18 cellular contexts compared by ENCODE assay signal in genomic region chr4:15413010-15413622, GRCh38. TPM values are rescaled to one million over a fixed set of nuclear protein-coding genes. Genes with fewer than 3 reads are reported as not detected.
DNase-seq lines count a peak whose midpoint lies in the region; ATAC-seq and TF ChIP-seq lines count a peak whose summit lies in the region.
"Had no signal": no experiment of that assay in that cellular context is flagged by ENCODE, and none has a peak within 500 bp of the region (broad histone marks: within the 10 kb centered on the region; RNA-seq: fewer than 3 reads in every experiment).

No MANE protein-coding gene starts in this region.

- no peak for TF ChIP-seq EP300 in upper lobe of left lung (IDR thresholded peaks at IDR 0.05)

- no peak overlapping the region for H3K27ac ChIP-seq in CD8-positive, alpha-beta T cell (ENCODE audit: low read depth, low read length)
- H3K27ac ChIP-seq in right cardiac atrium (ENCODE audit: low read length) (no peak overlapping the region), caudate nucleus (ENCODE audit: low read depth, low read length) (no peak overlapping the region), upper lobe of left lung (no peak overlapping the region)
- H3K27ac ChIP-seq: C4-2B, suprapubic skin had no signal

- intact Hi-C loops in CD8-positive, alpha-beta T cell (cut with DNase I, micrococcal nuclease): loop anchor here in 1 of 2 experiments (5.0 kb wide), 1 partner anchor 411 kb away; the partner anchor contains the start of gene CPEB2
- intact Hi-C loops in activated B cell treated with CpG ODN at 0.5 μM for 24 hours (cut with micrococcal nuclease) (loop anchor here (5.0 to 10.0 kb wide), 2 partner anchors 239 to 812 kb away; partner anchors contain the start of gene TAPT1), right cardiac atrium (cut with DNase I) (no loop called here)

- H3K4me3 ChIP-seq in CD8-positive, alpha-beta T cell (ENCODE audit: low read depth, low read length): no peak overlapping the region
- H3K4me3 ChIP-seq in right cardiac atrium (ENCODE audit: low read length) (no peak overlapping the region), upper lobe of left lung (no peak overlapping the region)
- H3K4me3 ChIP-seq: suprapubic skin had no signal

- H3K4me1 Mint-ChIP-seq in CD8-positive, alpha-beta T cell (ENCODE audit: low read depth): peaks cover 51% of the 10 kb centered on the region
- H3K4me1 Mint-ChIP-seq in activated B cell treated with CpG ODN at 0.5 μM for 24 hours: peaks cover 81% of the 10 kb centered on the region
- H3K4me1 Mint-ChIP-seq in stimulated activated memory B cell treated with anti-CD40 and anti-IgM and Interleukin-4, amounts not matched to agents 10 μg/mL and 1 μg/mL and 100 μg/mL, for 72 hours: peaks cover 69% of the 10 kb centered on the region

- no peak for DNase-seq in CD8-positive, alpha-beta T cell
- DNase-seq in activated B cell treated with CpG ODN at 0.5 μM for 24 hours: no peak
- DNase-seq in right cardiac atrium: no peak
- DNase-seq in caudate nucleus (lab: John Stamatoyannopoulos, UW): no peak
- no peak for DNase-seq in NCI-H510A treated with DMSO at 0.1 percent for 48 hours (lab: John Stamatoyannopoulos, UW)
- no peak for DNase-seq in upper lobe of left lung
- DNase-seq: activated CD4-positive, alpha-beta T cell treated with anti-CD3 and anti-CD28 coated beads for 36 hours; activated CD8-positive, alpha-beta memory T cell treated with anti-CD3 and anti-CD28 coated beads, Interleukin-2, amount 50 U/mL, for 48 hours; activated naive CD4-positive, alpha-beta T cell treated with Interleukin-2 at 50 U/mL for 16 hours; EL; left colon; MV-4-11; NCI-H2029 treated with DMSO at 0.1 percent for 48 hours; T1000 had no signal

- H3K27me3 Mint-ChIP-seq in CD8-positive, alpha-beta T cell (ENCODE audit: low read depth): no peaks in the 10 kb centered on the region
- H3K27me3 Mint-ChIP-seq in activated B cell treated with CpG ODN at 0.5 μM for 24 hours: no peaks in the 10 kb centered on the region
- H3K27me3 Mint-ChIP-seq in stimulated activated memory B cell treated with anti-CD40 and anti-IgM and Interleukin-4, amounts not matched to agents 10 μg/mL and 1 μg/mL and 100 μg/mL, for 72 hours: no peaks in the 10 kb centered on the region
- H3K27me3 Mint-ChIP-seq: activated CD4-positive, alpha-beta T cell treated with anti-CD3 and anti-CD28 coated beads for 36 hours had no signal

- H3K4me3 Mint-ChIP-seq in CD8-positive, alpha-beta T cell: peak overlapping the region; percentile 26
- peak overlapping the region; percentile 17 for H3K4me3 Mint-ChIP-seq in activated B cell treated with CpG ODN at 0.5 μM for 24 hours
- peak overlapping the region; percentile 5 for H3K4me3 Mint-ChIP-seq in stimulated activated memory B cell treated with anti-CD40 and anti-IgM and Interleukin-4, amounts not matched to agents 10 μg/mL and 1 μg/mL and 100 μg/mL, for 72 hours
- H3K4me3 Mint-ChIP-seq: activated CD4-positive, alpha-beta T cell treated with anti-CD3 and anti-CD28 coated beads for 36 hours had no signal

- peaks cover 42% of the 10 kb centered on the region for H3K4me1 ChIP-seq in CD8-positive, alpha-beta T cell (ENCODE audit: insufficient read depth, low read length)
- peaks cover 6% of the 10 kb centered on the region for H3K4me1 ChIP-seq in right cardiac atrium (ENCODE audit: control insufficient read depth, insufficient read depth, low read length)
- H3K4me1 ChIP-seq in upper lobe of left lung: peaks cover 8 to 22% (median 12%) of the 10 kb centered on the region in 4 donors

- no peaks in the 10 kb centered on the region for H3K36me3 Mint-ChIP-seq in CD8-positive, alpha-beta T cell
- H3K36me3 Mint-ChIP-seq in activated B cell treated with CpG ODN at 0.5 μM for 24 hours (ENCODE audit: low read depth): no peaks in the 10 kb centered on the region
- no peaks in the 10 kb centered on the region for H3K36me3 Mint-ChIP-seq in stimulated activated memory B cell treated with anti-CD40 and anti-IgM and Interleukin-4, amounts not matched to agents 10 μg/mL and 1 μg/mL and 100 μg/mL, for 72 hours

- no peak for ATAC-seq in CD8-positive, alpha-beta T cell
- ATAC-seq in activated B cell treated with CpG ODN at 0.5 μM for 24 hours (ENCODE audit: low read depth) (peak; percentile 11), right cardiac atrium (peak; percentile 39 to 71), upper lobe of left lung (ENCODE audit: low FRiP score in 2 of 2) (no peak)
- ATAC-seq in stimulated activated memory B cell treated with anti-CD40 and anti-IgM and Interleukin-4, amounts not matched to agents 10 μg/mL and 1 μg/mL and 100 μg/mL, for 72 hours: peak; percentile 24
- ATAC-seq: left colon had no signal

- no peaks in the 10 kb centered on the region for H3K27me3 ChIP-seq in CD8-positive, alpha-beta T cell (ENCODE audit: insufficient read depth, low read length)
- H3K27me3 ChIP-seq in right cardiac atrium (ENCODE audit: control insufficient read depth, insufficient read depth): no peaks in the 10 kb centered on the region
- H3K27me3 ChIP-seq in upper lobe of left lung: no peaks in the 10 kb centered on the region
- H3K27me3 ChIP-seq: suprapubic skin had no signal

- no peaks in the 10 kb centered on the region for H3K9me3 ChIP-seq in CD8-positive, alpha-beta T cell (ENCODE audit: low read length)
- H3K9me3 ChIP-seq in right cardiac atrium (ENCODE audit: control insufficient read depth, low read length) (no peaks in the 10 kb centered on the region), upper lobe of left lung (no peaks in the 10 kb centered on the region)
- H3K9me3 ChIP-seq: suprapubic skin had no signal

- no peak for TF ChIP-seq CTCF in CD8-positive, alpha-beta T cell (IDR thresholded peaks at IDR 0.05)
- TF ChIP-seq CTCF in activated B cell treated with CpG ODN at 0.5 μM for 24 hours (IDR thresholded peaks at IDR 0.05) (no peak), upper lobe of left lung (IDR thresholded peaks at IDR 0.05) (no peak)

- no peaks in the 10 kb centered on the region for H3K9me3 Mint-ChIP-seq in CD8-positive, alpha-beta T cell
- H3K9me3 Mint-ChIP-seq in activated B cell treated with CpG ODN at 0.5 μM for 24 hours: no peaks in the 10 kb centered on the region
- H3K9me3 Mint-ChIP-seq in stimulated activated memory B cell treated with anti-CD40 and anti-IgM and Interleukin-4, amounts not matched to agents 10 μg/mL and 1 μg/mL and 100 μg/mL, for 72 hours: no peaks in the 10 kb centered on the region

- whole genome bisulfite sequencing in right cardiac atrium: 65% methylated on average over 6 of the region's 6 CpGs
- 60 to 71% methylated on average over 6 of the region's 6 CpGs for WGBS in upper lobe of left lung, 2 donors

- CTCF ChIA-PET in CD8-positive, alpha-beta T cell (lab: Charles Lee): interaction anchor here (1.0 to 1.3 kb wide), 3 partner anchors 17 to 48 kb away, joined by 3 to 5 read pairs (median 3); no protein-coding TSS in a partner anchor
- CTCF ChIA-PET in activated B cell treated with CpG ODN at 0.5 μM for 24 hours (lab: Charles Lee): interaction anchor here (1.1 to 1.5 kb wide), 2 partner anchors 12 to 14 kb away, joined by 3 read pairs; no protein-coding TSS in a partner anchor

- TF ChIP-seq POLR2A in upper lobe of left lung (IDR thresholded peaks at IDR 0.05): no peak

- no peaks in the 10 kb centered on the region for H3K36me3 ChIP-seq in CD8-positive, alpha-beta T cell (ENCODE audit: insufficient read depth, low read length)
- H3K36me3 ChIP-seq in upper lobe of left lung: no peaks in the 10 kb centered on the region
- H3K36me3 ChIP-seq: suprapubic skin had no signal

- POLR2A ChIA-PET in CD8-positive, alpha-beta T cell (lab: Charles Lee): no interaction called here
- POLR2A ChIA-PET in activated B cell treated with CpG ODN at 0.5 μM for 24 hours (lab: Charles Lee): no interaction called here

- H3K27ac Mint-ChIP-seq in CD8-positive, alpha-beta T cell: peak overlapping the region; percentile 49
- peak overlapping the region; percentile 63 for H3K27ac Mint-ChIP-seq in activated B cell treated with CpG ODN at 0.5 μM for 24 hours
- peak overlapping the region; percentile 11 for H3K27ac Mint-ChIP-seq in stimulated activated memory B cell treated with anti-CD40 and anti-IgM and Interleukin-4, amounts not matched to agents 10 μg/mL and 1 μg/mL and 100 μg/mL, for 72 hours
- H3K27ac Mint-ChIP-seq: activated CD4-positive, alpha-beta T cell treated with anti-CD3 and anti-CD28 coated beads for 36 hours had no signal

RNA-seq across cellular contexts. Expression of gene C1QTNF7, which starts 14.7 kb away (rescaled TPM):
- total RNA-seq in CD8-positive, alpha-beta T cell: not detected
- total RNA-seq in activated B cell treated with CpG ODN at 0.5 μM for 24 hours (not detected in 2 replicates), right cardiac atrium (1 to 10 TPM; 1.6 to 4.0 (median 2.2) TPM), upper lobe of left lung (10 to 100 TPM in 2 of 6 donors, 1 to 10 TPM in 4; 2.3 to 13.3 (median 7.9) TPM)
- 1.7 TPM for polyA plus RNA-seq in right cardiac atrium
- total RNA-seq: activated CD4-positive, alpha-beta T cell treated with anti-CD3 and anti-CD28 coated beads for 36 hours; SK-MEL-5 had no signal

RNA-seq across cellular contexts. Expression of gene CC2D2A, which starts 56.6 kb away (rescaled TPM):
- total RNA-seq in CD8-positive, alpha-beta T cell: not detected
- total RNA-seq in activated B cell treated with CpG ODN at 0.5 μM for 24 hours: not detected in 2 replicates
- 10 to 100 TPM in 3 of 4 donors, 1 to 10 TPM in 1; 8.2 to 13.6 (median 13.3) TPM for total RNA-seq in right cardiac atrium
- polyA plus RNA-seq in right cardiac atrium: 13.0 TPM
- 10 to 100 TPM; 16.3 to 47.4 (median 25.1) TPM for total RNA-seq in upper lobe of left lung
- total RNA-seq: activated CD4-positive, alpha-beta T cell treated with anti-CD3 and anti-CD28 coated beads for 36 hours had no signal

Comparison
In these comparisons a context has a peak if more than half of its experiments do, and no peak if none do; other contexts are left out.
1. ATAC-seq: peak in activated B cell treated with CpG ODN at 0.5 μM for 24 hours (single experiment), right cardiac atrium (2 of 2) and stimulated activated memory B cell treated with anti-CD40 and anti-IgM and Interleukin-4, amounts not matched to agents 10 μg/mL and 1 μg/mL and 100 μg/mL, for 72 hours (single experiment); none in CD8-positive, alpha-beta T cell (single experiment) and upper lobe of left lung (0 of 2).
2. H3K27ac Mint-ChIP-seq: peak in every context shown above with its lines; median percentile 63 in activated B cell treated with CpG ODN at 0.5 μM for 24 hours; 49 in CD8-positive, alpha-beta T cell; 11 in stimulated activated memory B cell treated with anti-CD40 and anti-IgM and Interleukin-4, amounts not matched to agents 10 μg/mL and 1 μg/mL and 100 μg/mL, for 72 hours.
3. Peak in every context shown above with its lines, with median percentiles within 50 percentile points of each other: H3K4me3 Mint-ChIP-seq.